8 cellular contexts compared by ENCODE assay signal in the genomic region with DNA sequence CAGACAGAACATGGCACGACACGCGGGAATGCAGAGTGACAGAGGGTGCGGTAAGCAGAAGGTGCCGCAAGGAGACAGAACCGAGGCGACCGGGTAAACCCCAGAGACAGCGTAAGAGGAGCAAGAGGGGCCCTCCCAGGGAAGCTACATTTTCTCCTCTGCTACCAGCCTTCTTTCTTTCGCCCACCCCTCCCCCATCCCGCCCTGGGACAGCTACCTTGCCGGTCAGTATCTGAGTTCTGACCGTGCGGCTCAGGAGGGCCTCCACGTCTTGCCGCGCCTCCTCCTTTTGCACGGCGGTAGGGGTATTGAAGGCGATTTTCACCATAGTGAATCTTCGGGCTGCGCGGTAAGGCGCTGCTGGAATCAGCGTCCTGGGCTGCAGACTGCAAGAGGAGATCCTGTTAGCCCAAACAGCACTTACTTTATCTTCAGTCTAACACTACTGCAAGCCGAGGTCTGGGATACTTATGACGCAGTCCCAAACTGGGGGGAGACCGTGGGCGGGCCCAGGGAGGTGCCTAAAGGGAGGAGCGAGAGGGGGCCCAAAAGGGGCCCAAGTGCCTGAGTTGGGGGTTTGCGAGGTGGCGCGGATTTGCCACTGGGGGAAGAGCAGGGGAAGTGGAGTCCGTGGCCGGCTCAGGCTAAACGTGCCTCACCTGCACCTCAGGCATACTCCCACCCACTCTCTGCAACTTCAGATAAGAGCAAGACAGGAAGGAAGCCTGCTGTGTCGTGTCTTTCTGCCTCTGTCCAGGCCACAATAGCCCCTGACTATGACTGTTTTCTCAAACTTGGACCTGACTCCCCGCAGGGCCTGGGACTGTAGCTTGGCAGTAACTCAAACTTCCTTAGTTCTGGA. TPM values are rescaled to one million over a fixed set of nuclear protein-coding genes. Genes with fewer than 3 reads are reported as not detected.
A peak's percentile ranks its signal among the peaks of the same experiment; 100 is the strongest.
DNase-seq lines count a peak whose midpoint lies in the region; ATAC-seq and TF ChIP-seq lines count a peak whose summit lies in the region.

A gene (minus strand): TSS at position 447 of the 862 bp plus-strand sequence. CDS start 119 bp downstream, at position 328.

- H3K27ac ChIP-seq in right cardiac atrium (ENCODE audit: low read length) (peak within 1 kb of the TSS; percentile 54), smooth muscle cell (ENCODE audit: low read depth) (no peak within 1 kb of the TSS)

- H3K4me2 ChIP-seq in smooth muscle cell = peak within 1 kb of the TSS; percentile 84

- WGBS in right cardiac atrium = under 1% methylated on average over 38 of the region's 38 CpGs
- 52% methylated on average over 31 of the region's 38 CpGs for WGBS in smooth muscle cell (ENCODE audit: low lambda C conversion rate)

- no peaks in the 10 kb centered on the region for H3K79me2 ChIP-seq in smooth muscle cell (ENCODE audit: low read depth)

- H3K36me3 ChIP-seq in smooth muscle cell (ENCODE audit: low read depth) = no peaks in the 10 kb centered on the region

- ATAC-seq in GM21737 (IDR thresholded peaks at IDR 0.05; ENCODE audit: unreplicated experiment) (peak; percentile 76), right cardiac atrium (peak; percentile 92 to 95)

- no peaks in the 10 kb centered on the region for H3K4me1 ChIP-seq in right cardiac atrium (ENCODE audit: control insufficient read depth, insufficient read depth, low read length)
- H3K4me1 ChIP-seq in smooth muscle cell (ENCODE audit: low read depth) = no peaks in the 10 kb centered on the region

- H3K4me3 ChIP-seq in right cardiac atrium (ENCODE audit: low read length) (peak within 1 kb of the TSS; percentile 71), smooth muscle cell (peak within 1 kb of the TSS; percentile 52)

- H3F3A ChIP-seq in smooth muscle cell (ENCODE audit: low read depth) = no peaks in the 10 kb centered on the region

- H4K20me1 ChIP-seq in smooth muscle cell (ENCODE audit: low read depth) = no peaks in the 10 kb centered on the region

- no peak for TF ChIP-seq CTCF in smooth muscle cell (IDR thresholded peaks at IDR 0.05; ENCODE audit: borderline replicate concordance, insufficient read depth, poor library complexity, severe bottlenecking)

- H2AFZ ChIP-seq in smooth muscle cell (ENCODE audit: low read depth) = peak within 1 kb of the TSS; percentile 63

- DNase-seq in GDM1 (lab: John Stamatoyannopoulos, UW) (peak; percentile 80), OCI-M1 (lab: John Stamatoyannopoulos, UW) (peak; percentile 93), right cardiac atrium (peak; percentile 64 to 85 (median 82)), smooth muscle cell (lab: John Stamatoyannopoulos, UW; ENCODE audit: unreplicated experiment) (no peak), cortex of kidney (lab: John Stamatoyannopoulos, UW) (no peak), amniotic stem cell (lab: John Stamatoyannopoulos, UW) (no peak)
- DNase-seq in activated gamma-delta T cell treated with anti-CD3 and anti-CD28 coated beads, Interleukin-2, amount 50 U/mL, for 16 hours (ENCODE audit: low read depth) = peak; percentile 24

- no peaks in the 10 kb centered on the region for H3K9me3 ChIP-seq in right cardiac atrium (ENCODE audit: control insufficient read depth, low read length)
- H3K9me3 ChIP-seq in smooth muscle cell (replicated peaks; ENCODE audit: low read depth) = no peaks in the 10 kb centered on the region

- no peak within 1 kb of the TSS for H3K9ac ChIP-seq in smooth muscle cell (ENCODE audit: low read depth)

- H3K27me3 ChIP-seq in right cardiac atrium (ENCODE audit: control insufficient read depth, insufficient read depth) = no peaks in the 10 kb centered on the region
- no peaks in the 10 kb centered on the region for H3K27me3 ChIP-seq in smooth muscle cell (ENCODE audit: low read depth)

- intact Hi-C loops in right cardiac atrium (cut with DNase I) = no loop called here

RNA-seq across cellular contexts. Expression of the gene that starts here (rescaled TPM):
- total RNA-seq in right cardiac atrium = 100 to 1,000 TPM; 128 to 174 (median 145) TPM
- 76.3 TPM for polyA plus RNA-seq in right cardiac atrium
- total RNA-seq in smooth muscle cell = 1.5 and 7.0 TPM in 2 replicates
- polyA plus RNA-seq in smooth muscle cell = 1.0 and 1.9 TPM in 2 replicates

Comparison
In these comparisons a context has a peak if more than half of its experiments do, and no peak if none do; other contexts are left out.
1. RNA of the gene that starts here (total RNA-seq): 128 to 174 TPM in right cardiac atrium; 1.5 to 7.0 TPM in smooth muscle cell; every median in the first group is over 10 times any median in the second.
2. RNA of the gene that starts here (polyA plus RNA-seq): 76.3 TPM in right cardiac atrium (single experiment); 1.0 to 1.9 TPM in smooth muscle cell; every median in the first group is over 10 times any median in the second.
3. DNase-seq: peak in GDM1 (single experiment), OCI-M1 (single experiment), activated gamma-delta T cell treated with anti-CD3 and anti-CD28 coated beads, Interleukin-2, amount 50 U/mL, for 16 hours (single experiment) and right cardiac atrium (3 of 3); none in smooth muscle cell (single experiment), cortex of kidney (single experiment) and amniotic stem cell (single experiment).